ENCODE assay signal across 22 cellular contexts in genomic region chr3:117750674-117751073, GRCh38.
DNase-seq lines count a peak whose midpoint lies in the region; ATAC-seq and TF ChIP-seq lines count a peak whose summit lies in the region.
"Had no signal": no experiment of that assay in that cellular context is flagged by ENCODE, and none has a peak within 500 bp of the region (broad histone marks: within the 10 kb centered on the region; RNA-seq: fewer than 3 reads in every experiment).

No MANE protein-coding gene starts in this region.

- no peaks in the 10 kb centered on the region for H3K9me3 ChIP-seq in neuronal stem cell (replicated peaks in 1 of 2; ENCODE audit: control insufficient read depth in 2 of 2, insufficient read depth in 1 of 2, low read depth in 1 of 2, low read length in 2 of 2)
- H3K9me3 ChIP-seq: A549, Caco-2 had no signal

- peaks cover 0 to 3% of the 10 kb centered on the region in 2 donors for H3K4me1 ChIP-seq in neuronal stem cell (ENCODE audit: control insufficient read depth in 2 of 2, insufficient read depth in 1 of 2, low read depth in 1 of 2, low read length in 2 of 2)
- H3K4me1 ChIP-seq: A549, Caco-2 had no signal

- H3K9me3 Mint-ChIP-seq in natural killer cell: peaks cover 9 to 12% of the 10 kb centered on the region in 2 donors
- H3K9me3 Mint-ChIP-seq: GM23338, HFFc6 had no signal

- no peak overlapping the region for H2BK5ac ChIP-seq in neuronal stem cell (ENCODE audit: low read length)

- no peak overlapping the region for H3K14ac ChIP-seq in neuronal stem cell (ENCODE audit: low read length)

- no peak overlapping the region for H2BK120ac ChIP-seq in neuronal stem cell (ENCODE audit: low read depth, low read length)

- H3K4ac ChIP-seq in neuronal stem cell (ENCODE audit: low read length): no peak overlapping the region

- ATAC-seq in natural killer cell: no peak
- no peak for ATAC-seq in GM18909 (IDR thresholded peaks at IDR 0.05; ENCODE audit: poor library complexity, unreplicated experiment)
- ATAC-seq: A549, GM12878, GM23338, HCT116 had no signal

- H2AFZ ChIP-seq in neuronal stem cell (ENCODE audit: low read length): no peak overlapping the region
- H2AFZ ChIP-seq: GM23338 had no signal

- no peak overlapping the region for H2AK5ac ChIP-seq in neuronal stem cell (ENCODE audit: low read depth, low read length)

- no peak overlapping the region for H3K4me2 ChIP-seq in neuronal stem cell (ENCODE audit: insufficient read depth, low read length, poor library complexity, severe bottlenecking)
- H3K4me2 ChIP-seq: A549, GM23338 had no signal

- no peaks in the 10 kb centered on the region for H3K36me3 ChIP-seq in neuronal stem cell (replicated peaks in 1 of 2; ENCODE audit: control insufficient read depth in 2 of 2, insufficient read depth in 2 of 2, low read length in 2 of 2)

- peak; percentile 42 for DNase-seq in D341Med (ENCODE audit: low spot score)
- peak; percentile 27 for DNase-seq in NCI-H524 treated with DMSO at 0.1 percent for 48 hours (lab: John Stamatoyannopoulos, UW)
- DNase-seq in neuronal stem cell (ENCODE audit: low spot score): peak; percentile 17
- DNase-seq in activated T-cell treated with anti-CD3 and anti-CD28 coated beads for 4 hours: no peak
- DNase-seq in natural killer cell: no peak
- DNase-seq: AML-193; Caco-2; CD4-positive, alpha-beta T cell; DMS 273 treated with DMSO at 0.1 percent for 48 hours; DMS53; DND-41; EL; HFFc6 had no signal

- H3K9ac ChIP-seq in neuronal stem cell (ENCODE audit: low read depth, low read length, poor library complexity): no peak overlapping the region

- no peaks in the 10 kb centered on the region for H3K27me3 Mint-ChIP-seq in natural killer cell (ENCODE audit: low read depth in 2 of 2)
- H3K27me3 Mint-ChIP-seq: CD4-positive, alpha-beta T cell had no signal

- H3K27ac ChIP-seq in cingulate gyrus (ENCODE audit: low read depth, low read length) (peak overlapping the region; percentile 73), neuronal stem cell (replicated peaks; ENCODE audit: low read length) (no peak overlapping the region)
- H3K27ac ChIP-seq: 22Rv1, A549, C4-2B, HL-60 had no signal

- no peak overlapping the region for H4K8ac ChIP-seq in neuronal stem cell (ENCODE audit: low read depth, low read length)

- WGBS in neuronal stem cell (ENCODE audit: extremely low coverage in 2 of 2, insufficient read length in 2 of 2, insufficient replicate concordance in 1 of 2), 2 donors: no CpG with 5 or more reads among the region's 2 CpGs

- H3K4me3 Mint-ChIP-seq in natural killer cell: no peak overlapping the region
- H3K4me3 Mint-ChIP-seq: CD4-positive, alpha-beta T cell; GM23338; HFFc6 had no signal

- H2BK12ac ChIP-seq in neuronal stem cell (ENCODE audit: low read length): no peak overlapping the region

- H3K4me3 ChIP-seq in neuronal stem cell (ENCODE audit: low read length in 2 of 2): no peak overlapping the region
- H3K4me3 ChIP-seq: A549, GM12878, GM23338 had no signal

- H3K79me1 ChIP-seq in neuronal stem cell (ENCODE audit: low read depth, low read length): no peaks in the 10 kb centered on the region

- H3K27me3 ChIP-seq in neuronal stem cell (ENCODE audit: control insufficient read depth in 3 of 3, insufficient read depth in 3 of 3, low read depth in 1 of 3, low read length in 3 of 3): no peaks in the 10 kb centered on the region

- H3K4me1 Mint-ChIP-seq in natural killer cell: no peaks in the 10 kb centered on the region

- no peak overlapping the region for H3K27ac Mint-ChIP-seq in natural killer cell
- H3K27ac Mint-ChIP-seq: CD4-positive, alpha-beta T cell; GM23338; HFFc6 had no signal

- no peak overlapping the region for H2BK15ac ChIP-seq in neuronal stem cell (ENCODE audit: low read length)

- H3K23ac ChIP-seq in neuronal stem cell (ENCODE audit: low read depth, low read length, poor library complexity): no peak overlapping the region

- intact Hi-C loops in natural killer cell (cut with micrococcal nuclease): no loop called here

- no peak for TF ChIP-seq CTCF in natural killer cell (IDR thresholded peaks at IDR 0.05)

- no peak overlapping the region for H4K91ac ChIP-seq in neuronal stem cell (ENCODE audit: low read depth, low read length, poor library complexity)

- no peak overlapping the region for H3K18ac ChIP-seq in neuronal stem cell (ENCODE audit: low read length)

- H3K36me3 Mint-ChIP-seq in natural killer cell: no peaks in the 10 kb centered on the region

Comparison
In these comparisons a context has a peak if more than half of its experiments do, and no peak if none do; other contexts are left out.
1. DNase-seq: peak in D341Med (single experiment), NCI-H524 treated with DMSO at 0.1 percent for 48 hours (single experiment) and neuronal stem cell (single experiment); none in activated T-cell treated with anti-CD3 and anti-CD28 coated beads for 4 hours (single experiment) and natural killer cell (single experiment).